Comparison of ENCODE assay signal across 14 cellular contexts in the genomic region with DNA sequence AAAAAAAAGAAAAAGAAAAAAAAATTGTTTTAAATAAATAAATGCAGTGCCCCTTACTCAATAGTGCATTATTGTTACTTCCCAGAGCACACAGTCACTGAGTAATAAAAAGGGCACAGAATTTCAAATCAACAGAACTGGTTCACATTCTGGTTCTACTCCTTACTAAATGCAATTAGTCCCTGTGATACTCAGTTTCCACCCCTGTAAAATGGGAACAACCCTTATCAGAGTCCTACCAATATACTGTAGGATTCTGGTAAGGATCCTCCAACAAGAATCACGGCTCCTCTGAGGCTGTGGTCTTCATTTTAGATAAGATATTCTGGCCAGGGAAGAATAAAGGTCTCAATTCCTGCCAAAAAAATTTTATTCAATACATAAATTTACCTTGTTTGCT. TPM values are rescaled to one million over a fixed set of nuclear protein-coding genes. Genes with fewer than 3 reads are reported as not detected.
DNase-seq lines count a peak whose midpoint lies in the region; ATAC-seq and TF ChIP-seq lines count a peak whose summit lies in the region.
"Had no signal": no experiment of that assay in that cellular context is flagged by ENCODE, and none has a peak within 500 bp of the region (broad histone marks: within the 10 kb centered on the region; RNA-seq: fewer than 3 reads in every experiment).

No MANE protein-coding gene starts in this region.

- no peak for TF ChIP-seq EP300 in upper lobe of left lung (IDR thresholded peaks at IDR 0.05)

- H3K27me3 ChIP-seq in MM.1S (replicated peaks; ENCODE audit: insufficient read depth, low read length) (no peaks in the 10 kb centered on the region), colonic mucosa (no peaks in the 10 kb centered on the region), upper lobe of left lung (no peaks in the 10 kb centered on the region)

- intact Hi-C loops in colonic mucosa (cut with DNase I): no loop called here

- no peak for TF ChIP-seq POLR2A in upper lobe of left lung (IDR thresholded peaks at IDR 0.05)

- H3K9ac ChIP-seq in MM.1S (ENCODE audit: low read length): peak overlapping the region; percentile 86; the same call in 1 of the 2 replicates
- peak overlapping the region in 1 of 2 donors; percentile 3 for H3K9ac ChIP-seq in colonic mucosa (ENCODE audit: low read depth in 2 of 2, low read length in 2 of 2)

- H4K20me1 ChIP-seq in MM.1S (ENCODE audit: insufficient read depth, low read length): no peaks in the 10 kb centered on the region

- TF ChIP-seq CTCF in MM.1S (IDR thresholded peaks at IDR 0.05; ENCODE audit: low read length) (no peak), colonic mucosa (IDR thresholded peaks at IDR 0.05) (no peak), nephron progenitor cell (IDR thresholded peaks at IDR 0.05) (no peak), upper lobe of left lung (IDR thresholded peaks at IDR 0.05) (no peak)

- H3K4me1 Mint-ChIP-seq in nephron progenitor cell: peaks cover 48% of the 10 kb centered on the region

- peak overlapping the region; percentile 99; the same call in 1 of the 2 replicates for H3K27ac ChIP-seq in MM.1S (ENCODE audit: low read length)
- peak overlapping the region; percentile 85 for H3K27ac ChIP-seq in colonic mucosa
- peak overlapping the region; percentile 68 to 81 (median 80) for H3K27ac ChIP-seq in upper lobe of left lung

- H3K4me1 ChIP-seq in MM.1S (ENCODE audit: low read length) (peaks cover 30% of the 10 kb centered on the region), colonic mucosa (peaks cover 28% of the 10 kb centered on the region), upper lobe of left lung (peaks cover 38 to 52% (median 44%) of the 10 kb centered on the region in 4 donors)

- H3K4me3 Mint-ChIP-seq in nephron progenitor cell: no peak overlapping the region
- H3K4me3 Mint-ChIP-seq: activated CD8-positive, alpha-beta T cell treated with anti-CD3 and anti-CD28 coated beads for 36 hours; mesothelial cell of epicardium had no signal

- H2AFZ ChIP-seq in MM.1S (ENCODE audit: low read length): no peak overlapping the region

- ATAC-seq in upper lobe of left lung (ENCODE audit: low FRiP score in 2 of 2): no peak
- ATAC-seq in GM19467 (IDR thresholded peaks at IDR 0.05; ENCODE audit: unreplicated experiment): no peak
- ATAC-seq: activated CD8-positive, alpha-beta T cell treated with anti-CD3 and anti-CD28 coated beads for 36 hours; stimulated activated naive CD8-positive, alpha-beta T cell treated with anti-CD3 and anti-CD28 coated beads, Interleukin-15, Interleukin-2, amounts not matched to agents 100 U/mL and 50 U/mL, for 24 hours had no signal

- H3F3A ChIP-seq in MM.1S (ENCODE audit: insufficient read depth, low read length): peaks cover 23% of the 10 kb centered on the region

- no peaks in the 10 kb centered on the region for H3K9me3 ChIP-seq in MM.1S (replicated peaks; ENCODE audit: insufficient read depth, low read length)
- H3K9me3 ChIP-seq in colonic mucosa: no peaks in the 10 kb centered on the region
- H3K9me3 ChIP-seq in upper lobe of left lung: no peaks in the 10 kb centered on the region

- H3K27me3 Mint-ChIP-seq in nephron progenitor cell (ENCODE audit: low read depth, poor library complexity): no peaks in the 10 kb centered on the region

- H3K36me3 ChIP-seq in MM.1S (replicated peaks; ENCODE audit: insufficient read depth, low read length) (0 out of 2 replicates have a peak, but pooled peaks cover 5% of the 10 kb centered on the region), colonic mucosa (no peaks in the 10 kb centered on the region), upper lobe of left lung (peaks cover 0 to 4% (median 0%) of the 10 kb centered on the region in 4 donors)

- H3K27ac Mint-ChIP-seq in nephron progenitor cell: peak overlapping the region; percentile 86
- H3K27ac Mint-ChIP-seq: activated CD8-positive, alpha-beta T cell treated with anti-CD3 and anti-CD28 coated beads for 36 hours had no signal

- H3K9me2 ChIP-seq in MM.1S (replicated peaks; ENCODE audit: insufficient read depth, low read length): no peaks in the 10 kb centered on the region

- no peak for DNase-seq in MM.1S
- no peak for DNase-seq in colonic mucosa
- DNase-seq in nephron progenitor cell: no peak
- DNase-seq in upper lobe of left lung: no peak
- DNase-seq in NOMO-1 treated with DMSO at 0.1 percent for 48 hours (lab: John Stamatoyannopoulos, UW; ENCODE audit: unreplicated experiment): no peak
- no peak for DNase-seq in effector CD8-positive, alpha-beta T cell (lab: John Stamatoyannopoulos, UW)
- DNase-seq: activated CD8-positive, alpha-beta T cell treated with anti-CD3 and anti-CD28 coated beads for 36 hours; activated gamma-delta T cell; NCI-H1417 treated with DMSO at 0.1 percent for 48 hours; NCI-H446 treated with DMSO at 0.1 percent for 48 hours; stimulated activated naive CD8-positive, alpha-beta T cell treated with anti-CD3 and anti-CD28 coated beads, Interleukin-15, Interleukin-2, amounts not matched to agents 100 U/mL and 50 U/mL, for 24 hours; T-helper 9 cell had no signal

- peaks cover 11% of the 10 kb centered on the region; the same call in 1 of the 2 replicates for H3K79me2 ChIP-seq in MM.1S (ENCODE audit: low read length)

- H3K4me3 ChIP-seq in MM.1S (ENCODE audit: low read length) (no peak overlapping the region), colonic mucosa (no peak overlapping the region), upper lobe of left lung (no peak overlapping the region)

- H3K36me3 Mint-ChIP-seq in nephron progenitor cell (ENCODE audit: low read depth): peaks cover 36% of the 10 kb centered on the region

- no peaks in the 10 kb centered on the region for H3K9me3 Mint-ChIP-seq in nephron progenitor cell
- H3K9me3 Mint-ChIP-seq: activated CD8-positive, alpha-beta T cell treated with anti-CD3 and anti-CD28 coated beads for 36 hours; mesothelial cell of epicardium had no signal

- peak overlapping the region; percentile 99; the same call in 1 of the 2 replicates for H3K4me2 ChIP-seq in MM.1S (ENCODE audit: low read depth, low read length)

- WGBS in upper lobe of left lung, 2 donors: 71 to 77% methylated on average over 1 of the region's 1 CpG

RNA-seq across cellular contexts. Expression of gene ITGB5, which starts 50.7 kb away (rescaled TPM):
- total RNA-seq in colonic mucosa (10 to 100 TPM; 74.4 to 74.8 TPM), upper lobe of left lung (100 to 1,000 TPM in 4 of 6 donors, 10 to 100 TPM in 2; 81.5 to 145 (median 106) TPM)
